Comparison of ENCODE assay signal across 11 cellular contexts in genomic region chr5:71588533-71588885, GRCh38. TPM values are rescaled to one million over a fixed set of nuclear protein-coding genes. Genes with fewer than 3 reads are reported as not detected.
A peak's percentile ranks its signal among the peaks of the same experiment; 100 is the strongest.
DNase-seq lines count a peak whose midpoint lies in the region; ATAC-seq and TF ChIP-seq lines count a peak whose summit lies in the region.
"Had no signal": no experiment of that assay in that cellular context is flagged by ENCODE, and none has a peak within 500 bp of the region (broad histone marks: within the 10 kb centered on the region; RNA-seq: fewer than 3 reads in every experiment).

No MANE protein-coding gene starts in this region.

- no peak for DNase-seq in MCF 10A (ENCODE audit: unreplicated experiment)
- DNase-seq in neural progenitor cell (ENCODE audit: low spot score), result no peak
- DNase-seq in HCEC 1CT, result no peak
- DNase-seq in activated CD4-positive, alpha-beta T cell treated with anti-CD3 and anti-CD28 coated beads, Interleukin-2, amount 50 U/mL, for 48 hours, result no peak
- DNase-seq in esophagus squamous epithelium (lab: John Stamatoyannopoulos, UW), result no peak
- DNase-seq: amniotic stem cell, EL, NCI-H1417 treated with DMSO at 0.1 percent for 48 hours had no signal

- no peak for TF ChIP-seq CTCF in DOHH2 (IDR thresholded peaks at IDR 0.05; ENCODE audit: low read depth, low read length, poor library complexity, severe bottlenecking)
- TF ChIP-seq CTCF in Loucy (conservative IDR thresholded peaks at IDR 0.05; ENCODE audit: low read length), result no peak
- no peak for TF ChIP-seq CTCF in MCF 10A (IDR thresholded peaks at IDR 0.05; ENCODE audit: unreplicated experiment)
- TF ChIP-seq CTCF in neural progenitor cell (IDR thresholded peaks at IDR 0.05), result no peak
- TF ChIP-seq CTCF in esophagus squamous epithelium (IDR thresholded peaks at IDR 0.05), result no peak

- H3K36me3 ChIP-seq in DOHH2 (ENCODE audit: control insufficient read depth, low read length) (peaks cover 3% of the 10 kb centered on the region), Loucy (ENCODE audit: insufficient read depth, low read length) (no peaks in the 10 kb centered on the region), neural progenitor cell (no peaks in the 10 kb centered on the region), esophagus squamous epithelium (peaks cover 0 to 8% (median 0%) of the 10 kb centered on the region in 3 donors)

- H3K9me3 Mint-ChIP-seq in MCF 10A (ENCODE audit: unreplicated experiment), result peaks cover 7% of the 10 kb centered on the region
- no peaks in the 10 kb centered on the region for H3K9me3 Mint-ChIP-seq in neural progenitor cell

- WGBS in esophagus squamous epithelium, 2 donors, result 86 to 92% methylated on average over 2 of the region's 2 CpGs

- H3K9me3 ChIP-seq in DOHH2 (ENCODE audit: control insufficient read depth, insufficient read depth, low read length), result no peaks in the 10 kb centered on the region
- no peaks in the 10 kb centered on the region for H3K9me3 ChIP-seq in Loucy (ENCODE audit: insufficient read depth, low read depth, low read length)
- no peaks in the 10 kb centered on the region for H3K9me3 ChIP-seq in neural progenitor cell (ENCODE audit: low read depth)
- H3K9me3 ChIP-seq in esophagus squamous epithelium, result no peaks in the 10 kb centered on the region

- TF ChIP-seq POLR2A in esophagus squamous epithelium (IDR thresholded peaks at IDR 0.05), result no peak

- H3K36me3 Mint-ChIP-seq in MCF 10A (ENCODE audit: insufficient read depth, unreplicated experiment) (peaks cover 6% of the 10 kb centered on the region), neural progenitor cell (peaks cover 7% of the 10 kb centered on the region)

- CTCF ChIA-PET in MCF 10A (lab: Yijun Ruan, JAX), result interaction anchor here (0.6 to 1.9 kb wide), 4 partner anchors 12 to 759 kb away, joined by 3 to 6 read pairs (median 4); no protein-coding TSS in a partner anchor

- POLR2A ChIA-PET in MCF 10A (lab: Yijun Ruan, JAX), result interaction anchor here (1.4 to 3.5 kb wide), 2 partner anchors 12 to 27 kb away, joined by 3 to 28 read pairs; no protein-coding TSS in a partner anchor

- H2AFZ ChIP-seq in Loucy (ENCODE audit: low read length) (no peak overlapping the region), neural progenitor cell (replicated peaks) (no peak overlapping the region)

- H3F3A ChIP-seq in DOHH2 (ENCODE audit: control insufficient read depth, insufficient read depth) (no peaks in the 10 kb centered on the region), Loucy (ENCODE audit: low read depth) (no peaks in the 10 kb centered on the region), neural progenitor cell (ENCODE audit: low read depth) (peaks cover 8% of the 10 kb centered on the region)

- H3K4me1 ChIP-seq in DOHH2 (ENCODE audit: control insufficient read depth, low read length) (peaks cover 27% of the 10 kb centered on the region), Loucy (ENCODE audit: insufficient read depth, low read length, poor library complexity, severe bottlenecking) (peaks cover 36% of the 10 kb centered on the region), neural progenitor cell (no peaks in the 10 kb centered on the region), esophagus squamous epithelium (peaks cover 5 to 34% (median 14%) of the 10 kb centered on the region in 3 donors)

- H3K4me2 ChIP-seq in DOHH2 (ENCODE audit: low read length) (peak overlapping the region; percentile 89), Loucy (ENCODE audit: low read depth, low read length, poor library complexity, severe bottlenecking) (peak overlapping the region; percentile 83), neural progenitor cell (no peak overlapping the region)

- H3K4me1 Mint-ChIP-seq in MCF 10A (ENCODE audit: insufficient read depth, unreplicated experiment), result peaks cover 14% of the 10 kb centered on the region
- H3K4me1 Mint-ChIP-seq in neural progenitor cell, result peaks cover 17% of the 10 kb centered on the region

- H3K4me3 ChIP-seq in DOHH2 (ENCODE audit: low read length) (peak overlapping the region; percentile 85), Loucy (ENCODE audit: low read length, poor library complexity, severe bottlenecking) (peak overlapping the region; percentile 82), neural progenitor cell (no peak overlapping the region), esophagus squamous epithelium (peak overlapping the region in 1 of 4 donors; percentile 80)

- intact Hi-C loops in MCF 10A (cut with micrococcal nuclease), result no loop called here
- intact Hi-C loops in esophagus squamous epithelium (cut with DNase I), result no loop called here

- H4K20me1 ChIP-seq in DOHH2 (ENCODE audit: control insufficient read depth, insufficient read depth, low read depth, low read length) (no peaks in the 10 kb centered on the region), Loucy (ENCODE audit: insufficient read depth, low read length, poor library complexity, severe bottlenecking) (peaks cover 20% of the 10 kb centered on the region), neural progenitor cell (ENCODE audit: low read depth) (no peaks in the 10 kb centered on the region)

- H3K9ac ChIP-seq in Loucy (ENCODE audit: low read depth, low read length, poor library complexity, severe bottlenecking) (peak overlapping the region; percentile 84), neural progenitor cell (no peak overlapping the region)

- H3K27me3 ChIP-seq in DOHH2 (ENCODE audit: control insufficient read depth, low read length) (no peaks in the 10 kb centered on the region), Loucy (ENCODE audit: insufficient read depth, low read length, poor library complexity, severe bottlenecking) (no peaks in the 10 kb centered on the region), neural progenitor cell (no peaks in the 10 kb centered on the region), esophagus squamous epithelium (no peaks in the 10 kb centered on the region)

- no peak overlapping the region for H3K27ac Mint-ChIP-seq in MCF 10A (ENCODE audit: low read depth, unreplicated experiment)
- no peak overlapping the region for H3K27ac Mint-ChIP-seq in neural progenitor cell

- H3K4me3 Mint-ChIP-seq in MCF 10A (ENCODE audit: unreplicated experiment), result peak overlapping the region; percentile 77
- H3K4me3 Mint-ChIP-seq in neural progenitor cell, result peak overlapping the region; percentile 21

- ATAC-seq in GM18909 (IDR thresholded peaks at IDR 0.05; ENCODE audit: poor library complexity, unreplicated experiment), result no peak

- H3K27ac ChIP-seq in DOHH2 (ENCODE audit: low read depth, low read length) (no peak overlapping the region), neural progenitor cell (no peak overlapping the region), esophagus squamous epithelium (no peak overlapping the region)

- H3K79me2 ChIP-seq in DOHH2 (ENCODE audit: control insufficient read depth, low read length), result peaks cover 56% of the 10 kb centered on the region
- peaks cover 59% of the 10 kb centered on the region for H3K79me2 ChIP-seq in Loucy (ENCODE audit: insufficient read depth, low read length)
- peaks cover 18% of the 10 kb centered on the region for H3K79me2 ChIP-seq in neural progenitor cell (ENCODE audit: low read depth)

- H3K9me2 ChIP-seq in DOHH2 (replicated peaks; ENCODE audit: control insufficient read depth, low read length), result no peaks in the 10 kb centered on the region
- no peaks in the 10 kb centered on the region for H3K9me2 ChIP-seq in Loucy (replicated peaks; ENCODE audit: low read depth, low read length)

- H3K27me3 Mint-ChIP-seq in MCF 10A (ENCODE audit: insufficient read depth, unreplicated experiment) (no peaks in the 10 kb centered on the region), neural progenitor cell (ENCODE audit: insufficient read depth, low read depth) (peaks cover 2% of the 10 kb centered on the region)

- no TSS peak for BruUV-seq in MCF 10A (replicated peaks; lab: Mats Ljungman, UMichigan)

RNA-seq across cellular contexts. Expression of gene MCCC2, which starts 1.4 kb away (rescaled TPM):
- total RNA-seq in MCF 10A (2022) (33.8 and 51.1 TPM in 2 replicates), neural progenitor cell (ENCODE audit: low replicate concordance) (19.8 and 20.3 TPM in 2 replicates), esophagus squamous epithelium (10 to 100 TPM; 37.4 to 63.6 (median 53.1) TPM)
